ENCODE assay signal across 1 cellular context in the genomic region with DNA sequence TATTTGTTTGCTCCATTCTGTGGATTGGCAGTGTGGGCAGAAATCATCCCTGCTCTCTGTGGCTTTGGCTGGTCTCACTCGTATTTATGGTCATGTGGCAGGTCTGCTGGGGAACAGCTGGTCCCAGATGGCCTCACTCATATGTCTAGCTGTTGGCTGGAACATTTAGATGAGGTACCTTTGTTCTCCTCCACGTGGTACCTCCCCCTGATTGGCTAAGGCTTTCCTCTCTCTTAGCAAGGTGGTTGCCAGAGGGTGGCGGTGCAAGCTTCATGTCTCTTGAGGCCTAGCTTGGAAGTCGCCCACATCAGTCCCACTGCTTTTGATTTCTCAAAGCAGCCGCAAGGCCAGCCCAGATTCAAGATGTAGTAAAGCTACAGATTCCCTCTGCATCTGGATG.
TF ChIP-seq lines count a peak whose summit lies in the region.

No MANE protein-coding gene starts in this region.

TF ChIP-seq in A549, 52 proteins besides CTCF, POLR2A, EP300 and RAD21 (continued from another document):
- TF ChIP-seq, protein P1, sequence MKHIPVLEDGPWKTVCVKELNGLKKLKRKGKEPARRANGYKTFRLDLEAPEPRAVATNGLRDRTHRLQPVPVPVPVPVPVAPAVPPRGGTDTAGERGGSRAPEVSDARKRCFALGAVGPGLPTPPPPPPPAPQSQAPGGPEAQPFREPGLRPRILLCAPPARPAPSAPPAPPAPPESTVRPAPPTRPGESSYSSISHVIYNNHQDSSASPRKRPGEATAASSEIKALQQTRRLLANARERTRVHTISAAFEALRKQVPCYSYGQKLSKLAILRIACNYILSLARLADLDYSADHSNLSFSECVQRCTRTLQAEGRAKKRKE (CRISPR knock-in tag; IDR thresholded peaks at IDR 0.05; ENCODE audit: low read depth) = no peak
- TF ChIP-seq JUNB (IDR thresholded peaks at IDR 0.05) = no peak
- TF ChIP-seq ZNF302 (CRISPR knock-in tag; IDR thresholded peaks at IDR 0.05) = no peak
TF ChIP-seq in A549: peak in this region for 0.
